Comparison of ENCODE assay signal across 34 cellular contexts in genomic region chr12:30788754-30789153, GRCh38.
"Had no signal": no experiment of that assay in that cellular context is flagged by ENCODE, and none has a peak within 500 bp of the region (broad histone marks: within the 10 kb centered on the region; RNA-seq: fewer than 3 reads in every experiment).

No MANE protein-coding gene starts in this region.

- H3K36me3 ChIP-seq: MG63 had no signal

- H3K9me3 ChIP-seq: MG63 had no signal

- H3K27me3 ChIP-seq: MG63 had no signal

- H3K4me3 ChIP-seq: MG63 had no signal

- DNase-seq: Karpas-422, Kasumi-1, MG63, MM.1S, MV-4-11, NCI-H1048, NCI-H1092, NCI-H1092 treated with DMSO at 0.1 percent for 48 hours, NCI-H1105, NCI-H1105 treated with DMSO at 0.1 percent for 48 hours, NCI-H1417, NCI-H1417 treated with DMSO at 0.1 percent for 48 hours, NCI-H1436, NCI-H1436 treated with DMSO at 0.1 percent for 48 hours, NCI-H146, NCI-H1694, NCI-H1694 treated with DMSO at 0.1 percent for 48 hours, NCI-H187, NCI-H187 treated with DMSO at 0.1 percent for 48 hours, NCI-H1930, NCI-H2029, NCI-H2029 treated with DMSO at 0.1 percent for 48 hours, NCI-H2081, NCI-H2081 treated with DMSO at 0.1 percent for 48 hours, NCI-H2107, NCI-H2171, NCI-H2171 treated with DMSO at 0.1 percent for 48 hours, NCI-H2227 treated with DMSO at 0.1 percent for 48 hours, NCI-H226, NCI-H345, NCI-H446, NCI-H446 treated with DMSO at 0.1 percent for 48 hours, NCI-H510A, NCI-H510A treated with DMSO at 0.1 percent for 48 hours had no signal
